Comparison of ENCODE assay signal across 20 cellular contexts in genomic region chr13:20058476-20058875, GRCh38.
DNase-seq lines count a peak whose midpoint lies in the region; ATAC-seq, FAIRE-seq and TF ChIP-seq lines count a peak whose summit lies in the region.
"Had no signal": no experiment of that assay in that cellular context is flagged by ENCODE, and none has a peak within 500 bp of the region (broad histone marks: within the 10 kb centered on the region; RNA-seq: fewer than 3 reads in every experiment).

No MANE protein-coding gene starts in this region.

- H3K27ac ChIP-seq in endodermal cell (ENCODE audit: low read depth, low read length) (no peak overlapping the region), coronary artery (no peak overlapping the region)
- H3K27ac ChIP-seq: BLaER1, GM23248, HL-60 had no signal

- ATAC-seq in T-helper 17 cell: no peak
- ATAC-seq: CD8-positive, alpha-beta T cell; HCT116 had no signal

- peak overlapping the region; percentile 47 for H3K27ac Mint-ChIP-seq in T-helper 17 cell
- peak overlapping the region; percentile 57 for H3K27ac Mint-ChIP-seq in endodermal cell
- H3K27ac Mint-ChIP-seq: CD14-positive monocyte; CD8-positive, alpha-beta T cell; HFFc6 had no signal

- no peak for TF ChIP-seq POLR2A in GM12891 (IDR thresholded peaks at IDR 0.05; ENCODE audit: low read depth, low read length)

- peaks cover 87% of the 10 kb centered on the region for H3K36me3 ChIP-seq in endodermal cell (ENCODE audit: control insufficient read depth, insufficient read depth, low read length)

- no peaks in the 10 kb centered on the region for H3K9me3 Mint-ChIP-seq in endodermal cell
- H3K9me3 Mint-ChIP-seq: CD14-positive monocyte; CD8-positive, alpha-beta T cell; HFFc6 had no signal

- TF ChIP-seq CTCF in endodermal cell (conservative IDR thresholded peaks at IDR 0.05): no peak
- no peak for TF ChIP-seq CTCF in coronary artery (IDR thresholded peaks at IDR 0.05)

- DNase-seq in GM12891 (ENCODE audit: insufficient read length, low spot score): no peak
- DNase-seq in T-helper 17 cell: no peak
- no peak for DNase-seq in endodermal cell
- no peak for DNase-seq in coronary artery (ENCODE audit: low spot score)
- no peak for DNase-seq in cerebellar nuclear complex (lab: John Stamatoyannopoulos, UW)
- no peak for DNase-seq in stimulated activated CD4-positive, alpha-beta T cell treated with anti-CD3 and anti-CD28 coated beads, Interleukin-15, amount 100 ng/mL, for 24 hours
- no peak for DNase-seq in SW 1271 (lab: John Stamatoyannopoulos, UW)
- DNase-seq: 8988T; Calu3; CD8-positive, alpha-beta T cell; DMS79 treated with DMSO at 0.1 percent for 48 hours; GF-D8; H7; HFFc6; IMR-90 had no signal

- H3K4me1 Mint-ChIP-seq in T-helper 17 cell: peaks cover 3% of the 10 kb centered on the region
- peaks cover 6% of the 10 kb centered on the region for H3K4me1 Mint-ChIP-seq in endodermal cell
- H3K4me1 Mint-ChIP-seq: CD14-positive monocyte had no signal

- WGBS in endodermal cell (ENCODE audit: insufficient coverage in 1 of 2, insufficient read length in 1 of 2), 2 experiments: 92% methylated on average over 1 of the region's 1 CpG; no CpG with 5 or more reads in 1 of the 2 experiments

- peaks cover 4% of the 10 kb centered on the region for H3K4me1 ChIP-seq in endodermal cell (ENCODE audit: control insufficient read depth, insufficient read depth, low read length)
- H3K4me1 ChIP-seq: BLaER1 had no signal

- peak; percentile 59 for FAIRE-seq in GM12891 (lab: Jason Lieb, UNC)

- H3K4me3 Mint-ChIP-seq in T-helper 17 cell (no peak overlapping the region), endodermal cell (no peak overlapping the region)
- H3K4me3 Mint-ChIP-seq: CD14-positive monocyte; CD8-positive, alpha-beta T cell; HFFc6 had no signal

- no peak overlapping the region for H3K4me3 ChIP-seq in endodermal cell (ENCODE audit: low read length)
- no peak overlapping the region for H3K4me3 ChIP-seq in coronary artery
- H3K4me3 ChIP-seq: BLaER1, GM23248 had no signal

- H3K9me3 ChIP-seq in T-helper 17 cell (ENCODE audit: control insufficient read depth, low read length, poor library complexity, severe bottlenecking) (no peaks in the 10 kb centered on the region), endodermal cell (ENCODE audit: control insufficient read depth, low read length) (no peaks in the 10 kb centered on the region)
- H3K9me3 ChIP-seq: BLaER1 had no signal

- H3K27me3 ChIP-seq in endodermal cell (ENCODE audit: control insufficient read depth, insufficient read depth, low read length, poor library complexity, severe bottlenecking): no peaks in the 10 kb centered on the region
- H3K27me3 ChIP-seq: BLaER1 had no signal

- H3K9ac ChIP-seq in endodermal cell (ENCODE audit: extremely low read depth, low read length, poor library complexity, severe bottlenecking): no peak overlapping the region
- H3K9ac ChIP-seq: BLaER1, GM23248 had no signal

- H3K36me3 Mint-ChIP-seq in T-helper 17 cell (ENCODE audit: low read depth): peaks cover 7% of the 10 kb centered on the region
- peaks cover 72% of the 10 kb centered on the region for H3K36me3 Mint-ChIP-seq in endodermal cell (ENCODE audit: low read depth)

- H3K27me3 Mint-ChIP-seq in T-helper 17 cell (no peaks in the 10 kb centered on the region), endodermal cell (ENCODE audit: insufficient read depth) (no peaks in the 10 kb centered on the region)

TF ChIP-seq in GM12891, 5 proteins besides CTCF, POLR2A, EP300 and RAD21:
- TF ChIP-seq PAX5 (IDR thresholded peaks at IDR 0.05; ENCODE audit: insufficient read depth, low read length, severe bottlenecking): no peak
- no peak for TF ChIP-seq POLR2AphosphoS5 (IDR thresholded peaks at IDR 0.05; ENCODE audit: low read depth, low read length)
- no peak for TF ChIP-seq TAF1 (IDR thresholded peaks at IDR 0.05; ENCODE audit: low read depth, low read length)
- no peak for TF ChIP-seq POU2F2 (IDR thresholded peaks at IDR 0.05; ENCODE audit: low read depth, low read length)
- TF ChIP-seq SPI1 (IDR thresholded peaks at IDR 0.05; ENCODE audit: low read depth, low read length): no peak
